16 cellular contexts compared by ENCODE assay signal in the genomic region with DNA sequence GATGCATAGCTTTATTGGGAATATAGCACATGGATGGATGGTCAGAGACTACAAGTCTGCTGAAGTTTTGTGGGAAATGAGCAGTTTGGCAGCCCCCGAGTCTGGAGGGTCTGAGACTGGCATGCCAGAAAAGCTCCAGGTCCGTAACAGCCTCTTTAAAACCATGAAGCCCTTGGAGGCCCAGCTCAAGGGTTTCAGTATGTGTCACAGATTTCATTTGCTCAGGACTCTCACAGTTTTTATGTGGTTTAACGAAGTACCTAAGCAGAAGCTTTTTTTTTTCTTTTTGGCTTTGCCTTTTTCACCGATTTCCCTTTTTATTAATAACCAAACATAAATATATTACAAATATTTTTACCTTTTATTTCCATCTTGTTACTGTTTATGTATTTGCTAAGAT. TPM values are rescaled to one million over a fixed set of nuclear protein-coding genes. Genes with fewer than 3 reads are reported as not detected.
A peak's percentile ranks its signal among the peaks of the same experiment; 100 is the strongest.
DNase-seq lines count a peak whose midpoint lies in the region; ATAC-seq and TF ChIP-seq lines count a peak whose summit lies in the region.
"Had no signal": no experiment of that assay in that cellular context is flagged by ENCODE, and none has a peak within 500 bp of the region (broad histone marks: within the 10 kb centered on the region; RNA-seq: fewer than 3 reads in every experiment).

No MANE protein-coding gene starts in this region.

- intact Hi-C loops in activated CD4-positive, alpha-beta T cell treated with anti-CD3 and anti-CD28 coated beads, Interleukin-2, amount 10 ng/mL, durations not matched to agents 24 days and 14 days (cut with micrococcal nuclease) = no loop called here
- intact Hi-C loops in left lung (cut with DNase I) = loop anchor here in 1 of 2 donors (10.0 kb wide), 1 partner anchor 472 kb away; no protein-coding TSS in a partner anchor

- peak overlapping the region; percentile 35; the same call in 1 of the 2 replicates for H3K4me3 Mint-ChIP-seq in HFFc6
- no peak overlapping the region for H3K4me3 Mint-ChIP-seq in osteocyte (ENCODE audit: unreplicated experiment)
- H3K4me3 Mint-ChIP-seq in activated CD4-positive, alpha-beta T cell treated with anti-CD3 and anti-CD28 coated beads, Interleukin-2, amount 10 ng/mL, durations not matched to agents 24 days and 14 days = no peak overlapping the region
- H3K4me3 Mint-ChIP-seq: CD4-positive, alpha-beta T cell had no signal

- H3K9me3 Mint-ChIP-seq in HFFc6 (no peaks in the 10 kb centered on the region), osteocyte (ENCODE audit: unreplicated experiment) (peaks cover 11% of the 10 kb centered on the region)
- H3K9me3 Mint-ChIP-seq in activated CD4-positive, alpha-beta T cell treated with anti-CD3 and anti-CD28 coated beads, Interleukin-2, amount 10 ng/mL, durations not matched to agents 24 days and 14 days = no peaks in the 10 kb centered on the region
- H3K9me3 Mint-ChIP-seq: CD4-positive, alpha-beta T cell had no signal

- H3K27ac ChIP-seq in left lung = no peak overlapping the region
- H3K27ac ChIP-seq: foreskin keratinocyte, SJCRH30 had no signal

- no peaks in the 10 kb centered on the region for H3K27me3 ChIP-seq in left lung
- H3K27me3 ChIP-seq: foreskin keratinocyte, SJCRH30 had no signal

- H3K4me1 Mint-ChIP-seq in HFFc6 (ENCODE audit: low read depth) (peaks cover 65% of the 10 kb centered on the region), osteocyte (ENCODE audit: unreplicated experiment) (peaks cover 62% of the 10 kb centered on the region)
- no peaks in the 10 kb centered on the region for H3K4me1 Mint-ChIP-seq in activated CD4-positive, alpha-beta T cell treated with anti-CD3 and anti-CD28 coated beads, Interleukin-2, amount 10 ng/mL, durations not matched to agents 24 days and 14 days

- ATAC-seq in GM18870 (IDR thresholded peaks at IDR 0.05; ENCODE audit: unreplicated experiment) (peak; percentile 91), HG03439 (IDR thresholded peaks at IDR 0.05; ENCODE audit: unreplicated experiment) (peak; percentile 94), left lung (no peak)
- ATAC-seq: activated CD4-positive, CD25-positive, alpha-beta regulatory T cell treated with anti-CD3 and anti-CD28 coated beads, Interleukin-2, amount 50 U/mL, for 24 hours; foreskin keratinocyte; left cardiac atrium had no signal

- peaks cover 0 to 10% of the 10 kb centered on the region in 2 donors for H3K9me3 ChIP-seq in left lung
- H3K9me3 ChIP-seq: SJCRH30 had no signal

- no peaks in the 10 kb centered on the region; the same call in 1 of the 2 replicates for H3K27me3 Mint-ChIP-seq in HFFc6 (ENCODE audit: insufficient read depth)
- no peaks in the 10 kb centered on the region for H3K27me3 Mint-ChIP-seq in osteocyte (ENCODE audit: unreplicated experiment)
- H3K27me3 Mint-ChIP-seq in activated CD4-positive, alpha-beta T cell treated with anti-CD3 and anti-CD28 coated beads, Interleukin-2, amount 10 ng/mL, durations not matched to agents 24 days and 14 days = peaks cover 7% of the 10 kb centered on the region
- H3K27me3 Mint-ChIP-seq: CD4-positive, alpha-beta T cell had no signal

- H3K4me3 ChIP-seq in foreskin fibroblast (ENCODE audit: low read depth in 1 of 2, low read length in 2 of 2) (no peak overlapping the region), left lung (no peak overlapping the region)
- H3K4me3 ChIP-seq: SJCRH30 had no signal

- H3K36me3 Mint-ChIP-seq in HFFc6 (ENCODE audit: low read depth) (peaks cover 5% of the 10 kb centered on the region; the same call in 1 of the 2 replicates), osteocyte (ENCODE audit: unreplicated experiment) (peaks cover 13% of the 10 kb centered on the region)
- H3K36me3 Mint-ChIP-seq in activated CD4-positive, alpha-beta T cell treated with anti-CD3 and anti-CD28 coated beads, Interleukin-2, amount 10 ng/mL, durations not matched to agents 24 days and 14 days (ENCODE audit: low read depth) = no peaks in the 10 kb centered on the region

- no peaks in the 10 kb centered on the region for H3K36me3 ChIP-seq in left lung
- H3K36me3 ChIP-seq: SJCRH30 had no signal

- H3K27ac Mint-ChIP-seq in HFFc6 = peak overlapping the region; percentile 44; the same call in 1 of the 2 replicates
- peak overlapping the region; percentile 7 for H3K27ac Mint-ChIP-seq in osteocyte (ENCODE audit: unreplicated experiment)
- H3K27ac Mint-ChIP-seq in activated CD4-positive, alpha-beta T cell treated with anti-CD3 and anti-CD28 coated beads, Interleukin-2, amount 10 ng/mL, durations not matched to agents 24 days and 14 days = no peak overlapping the region
- H3K27ac Mint-ChIP-seq: CD4-positive, alpha-beta T cell had no signal

- no peak for TF ChIP-seq CTCF in HFFc6 (IDR thresholded peaks at IDR 0.05)
- TF ChIP-seq CTCF in osteocyte (IDR thresholded peaks at IDR 0.05) = no peak
- no peak for TF ChIP-seq CTCF in foreskin fibroblast (IDR thresholded peaks at IDR 0.05; ENCODE audit: low read depth, low read length)
- TF ChIP-seq CTCF in left lung (IDR thresholded peaks at IDR 0.05) = no peak

- H3K4me1 ChIP-seq in left lung = peaks cover 0 to 5% of the 10 kb centered on the region in 2 donors

- DNase-seq in HFFc6 (no peak), osteocyte (ENCODE audit: extremely low spot score, unreplicated experiment) (no peak), foreskin fibroblast (no peak), left lung (no peak)
- no peak for DNase-seq in activated CD4-positive, alpha-beta T cell treated with anti-CD3 and anti-CD28 coated beads, Interleukin-2, amount 10 ng/mL, durations not matched to agents 24 days and 14 days
- no peak for DNase-seq in effector CD4-positive, alpha-beta T cell
- DNase-seq: activated effector memory CD4-positive, alpha-beta T cell treated with Interleukin-2 at 50 U/mL for 16 hours; CD4-positive, alpha-beta T cell; foreskin keratinocyte; left cardiac atrium; NCI-H510A; occipital lobe had no signal

RNA-seq across cellular contexts. Expression of a gene that starts 30.6 kb away (rescaled TPM):
- total RNA-seq in HFFc6 (2021; fragmentation: NEBNext Ultra II Directional; extraction: Animal tissue kit (Norgen Biotek cat#: 25700)) = 10 to 100 TPM; 36.8 to 42.0 (median 39.8) TPM
- total RNA-seq in osteocyte (39.7 and 45.5 TPM in 2 replicates), left lung (10 to 100 TPM; 35.5 to 42.1 TPM)
- 18.3 and 19.7 TPM in 2 replicates for total RNA-seq in activated CD4-positive, alpha-beta T cell treated with anti-CD3 and anti-CD28 coated beads, Interleukin-2, amount 10 ng/mL, durations not matched to agents 24 days and 14 days
